9 cellular contexts compared by ENCODE assay signal in genomic region chr1:177256153-177256814, GRCh38.
A peak's percentile ranks its signal among the peaks of the same experiment; 100 is the strongest.
DNase-seq lines count a peak whose midpoint lies in the region; ATAC-seq, FAIRE-seq and TF ChIP-seq lines count a peak whose summit lies in the region.
"Had no signal": no experiment of that assay in that cellular context is flagged by ENCODE, and none has a peak within 500 bp of the region (broad histone marks: within the 10 kb centered on the region; RNA-seq: fewer than 3 reads in every experiment).

No MANE protein-coding gene starts in this region.

- H3K27me3 Mint-ChIP-seq in activated T-cell treated with anti-CD3 and anti-CD28 coated beads, Interleukin-2, amount 50 U/mL, for 4 hours (ENCODE audit: low read depth), result peaks cover 2% of the 10 kb centered on the region

- H3K9me3 Mint-ChIP-seq in activated T-cell treated with anti-CD3 and anti-CD28 coated beads, Interleukin-2, amount 50 U/mL, for 4 hours, result no peaks in the 10 kb centered on the region
- H3K9me3 Mint-ChIP-seq: T-helper 1 cell treated with Interleukin-12 subunit alpha and Interleukin-12 subunit beta and Interleukin-4 antibody, amounts not matched to agents 30 μg/mL and 1 μg/mL, for 36 hours had no signal

- peak overlapping the region; percentile 65 for H3K27ac ChIP-seq in caudate nucleus (ENCODE audit: low read depth, low read length)

- no peak for FAIRE-seq in D721Med (lab: Jason Lieb, UNC)

- TF ChIP-seq CTCF in D721Med (IDR thresholded peaks at IDR 0.05; ENCODE audit: insufficient read depth, missing control alignments), result peak; percentile 48

- DNase-seq in D721Med (ENCODE audit: insufficient read length, low spot score) (no peak), NCI-H510A (lab: John Stamatoyannopoulos, UW) (peak; percentile 52), caudate nucleus (lab: John Stamatoyannopoulos, UW) (peak in 52 of 61 donors; percentile 4 to 72 (median 38)), left colon (peak; percentile 26 to 49), ureter (ENCODE audit: low spot score) (peak; percentile 63)
- DNase-seq in activated T-cell treated with anti-CD3 and anti-CD28 coated beads, Interleukin-2, amount 50 U/mL, for 4 hours, result no peak

- intact Hi-C loops in left colon (cut with DNase I, micrococcal nuclease), result loop anchor here in 1 of 2 donors (10.0 kb wide), 1 partner anchor 529 kb away; no protein-coding TSS in a partner anchor

- ATAC-seq in GM21515 (IDR thresholded peaks at IDR 0.05; ENCODE audit: unreplicated experiment) (peak; percentile 51), left colon (peak; percentile 49), GM18909 (IDR thresholded peaks at IDR 0.05; ENCODE audit: poor library complexity, unreplicated experiment) (no peak)
- no peak for ATAC-seq in activated T-cell treated with anti-CD3 and anti-CD28 coated beads, Interleukin-2, amount 50 U/mL, for 4 hours

- H3K36me3 Mint-ChIP-seq in activated T-cell treated with anti-CD3 and anti-CD28 coated beads, Interleukin-2, amount 50 U/mL, for 4 hours (ENCODE audit: insufficient read depth), result no peaks in the 10 kb centered on the region

- H3K4me3 Mint-ChIP-seq in activated T-cell treated with anti-CD3 and anti-CD28 coated beads, Interleukin-2, amount 50 U/mL, for 4 hours, result no peak overlapping the region
- H3K4me3 Mint-ChIP-seq: T-helper 1 cell treated with Interleukin-12 subunit alpha and Interleukin-12 subunit beta and Interleukin-4 antibody, amounts not matched to agents 30 μg/mL and 1 μg/mL, for 36 hours had no signal

- no peaks in the 10 kb centered on the region for H3K4me1 Mint-ChIP-seq in activated T-cell treated with anti-CD3 and anti-CD28 coated beads, Interleukin-2, amount 50 U/mL, for 4 hours (ENCODE audit: low read depth)

Comparison
In these comparisons a context has a peak if more than half of its experiments do, and no peak if none do; other contexts are left out.
1. DNase-seq: peak in NCI-H510A (single experiment), caudate nucleus (52 of 61), left colon (2 of 2) and ureter (single experiment); none in D721Med (single experiment) and activated T-cell treated with anti-CD3 and anti-CD28 coated beads, Interleukin-2, amount 50 U/mL, for 4 hours (single experiment).
2. ATAC-seq: peak in GM21515 (single experiment) and left colon (single experiment); none in GM18909 (single experiment) and activated T-cell treated with anti-CD3 and anti-CD28 coated beads, Interleukin-2, amount 50 U/mL, for 4 hours (0 of 2).